7 cellular contexts compared by ENCODE assay signal in the genomic region with DNA sequence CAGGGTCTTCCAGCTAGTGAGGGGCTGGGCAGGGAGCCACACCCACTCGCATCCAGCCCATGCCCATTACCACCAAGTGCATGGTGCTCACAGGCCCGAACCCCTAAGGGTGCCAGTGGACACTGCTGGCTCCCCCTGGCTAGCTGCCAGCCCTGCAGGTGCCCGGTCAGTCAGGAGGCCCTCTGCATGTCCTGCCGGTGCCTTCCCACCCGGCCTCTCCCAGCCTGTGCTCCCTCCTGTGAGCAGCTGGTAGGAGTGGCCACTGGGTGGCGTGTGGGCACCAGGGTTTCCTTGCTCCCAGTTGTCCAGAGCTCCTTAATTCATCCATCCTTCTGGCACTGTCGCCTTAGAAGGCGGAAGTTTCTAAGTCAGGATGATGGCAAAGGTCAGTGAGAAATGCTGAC. TPM values are rescaled to one million over a fixed set of nuclear protein-coding genes. Genes with fewer than 3 reads are reported as not detected.
DNase-seq lines count a peak whose midpoint lies in the region; ATAC-seq and TF ChIP-seq lines count a peak whose summit lies in the region.

No MANE protein-coding gene starts in this region.

- TF ChIP-seq CTCF in Panc1 (IDR thresholded peaks at IDR 0.05) (peak; percentile 94), osteoblast (IDR thresholded peaks at IDR 0.05; ENCODE audit: extremely low read depth, low read depth, low read length) (peak; percentile 67)

- H2AFZ ChIP-seq in osteoblast (ENCODE audit: low read length), result no peak overlapping the region

- peaks cover 30% of the 10 kb centered on the region for H4K20me1 ChIP-seq in osteoblast (ENCODE audit: insufficient read depth, low read length)

- no peaks in the 10 kb centered on the region for H3K27me3 ChIP-seq in Panc1 (ENCODE audit: control insufficient read depth, insufficient read depth, low read length)
- H3K27me3 ChIP-seq in osteoblast (ENCODE audit: insufficient read depth, low read length), result no peaks in the 10 kb centered on the region

- H3K36me3 ChIP-seq in Panc1 (ENCODE audit: control insufficient read depth, insufficient read depth, low read length) (no peaks in the 10 kb centered on the region), osteoblast (ENCODE audit: insufficient read depth, low read length) (peaks cover 96% of the 10 kb centered on the region)

- no peak overlapping the region for H3K4me3 ChIP-seq in Panc1 (ENCODE audit: low read depth in 2 of 2, low read length in 2 of 2)
- H3K4me3 ChIP-seq in osteoblast (ENCODE audit: insufficient read depth, low read length), result no peak overlapping the region

- ATAC-seq in Panc1 (peak; percentile 95), esophagus mucosa (peak; percentile 63), HG03378 (IDR thresholded peaks at IDR 0.05; ENCODE audit: unreplicated experiment) (no peak), GM19324 (IDR thresholded peaks at IDR 0.05; ENCODE audit: low FRiP score, unreplicated experiment) (no peak)

- no peaks in the 10 kb centered on the region for H3K79me2 ChIP-seq in osteoblast (ENCODE audit: insufficient read depth, low read length)

- no TSS peak for BruUV-seq in Panc1 (replicated peaks; lab: Mats Ljungman, UMichigan)

- H3K27ac ChIP-seq in Panc1 (ENCODE audit: low read length) (no peak overlapping the region), osteoblast (ENCODE audit: low read depth, low read length) (no peak overlapping the region)

- H3K4me1 ChIP-seq in Panc1 (ENCODE audit: control insufficient read depth, insufficient read depth, low read length) (no peaks in the 10 kb centered on the region), osteoblast (ENCODE audit: insufficient read depth, low read length) (no peaks in the 10 kb centered on the region)

- H3K4me2 ChIP-seq in osteoblast (ENCODE audit: insufficient read depth, low read length), result no peak overlapping the region

- intact Hi-C loops in Panc1 (cut with micrococcal nuclease; ENCODE audit: unreplicated experiment), result loop anchor here (1.0 to 5.0 kb wide), 2 partner anchors 228 to 294 kb away; no protein-coding TSS in a partner anchor

- POLR2A ChIA-PET in Panc1 (lab: Charles Lee), result no interaction called here

- peak; percentile 80 for DNase-seq in ELF-1 (ENCODE audit: low read depth, low spot score)
- peak; percentile 93 for DNase-seq in HuH-7 (ENCODE audit: low spot score)
- DNase-seq in Panc1 (ENCODE audit: low read depth, low spot score), result peak; percentile 15
- DNase-seq in osteoblast (ENCODE audit: insufficient read length, low spot score, missing footprints), result peak; percentile 97

- no peaks in the 10 kb centered on the region for H3K9me3 ChIP-seq in Panc1 (ENCODE audit: control insufficient read depth, insufficient read depth, low read depth, low read length)
- no peaks in the 10 kb centered on the region for H3K9me3 ChIP-seq in osteoblast (ENCODE audit: low read depth, low read length)

- CTCF ChIA-PET in Panc1 (lab: Charles Lee), result interaction anchor here (0.6 to 1.5 kb wide), 5 partner anchors 9 to 293 kb away, joined by 3 to 14 read pairs (median 3); no protein-coding TSS in a partner anchor

- in situ Hi-C loops in Panc1 (cut with HindIII; ENCODE audit: low pct_unique_long_range_greater_than_20kb, low sequenced_read_pairs), result no loop called here

RNA-seq across cellular contexts. Expression of gene QSOX1, which starts 33.4 kb away (rescaled TPM):
- total RNA-seq in Panc1 (2021; ENCODE audit: unreplicated experiment) (152 TPM), esophagus mucosa (116 TPM), osteoblast (270 and 373 TPM in 2 replicates)
- polyA plus RNA-seq in Panc1 (2012; ENCODE audit: insufficient read length), result 170 TPM

RNA-seq across cellular contexts. Expression of gene LHX4, which starts 42.0 kb away (rescaled TPM):
- total RNA-seq in Panc1 (2021; ENCODE audit: unreplicated experiment), result 0.72 TPM
- polyA plus RNA-seq in Panc1 (2012; ENCODE audit: insufficient read length), result 1.4 TPM
- total RNA-seq in esophagus mucosa, result 0.08 TPM
- total RNA-seq in osteoblast, result not detected in 2 replicates

Comparison
In these comparisons a context has a peak if more than half of its experiments do, and no peak if none do; other contexts are left out.
1. DNase-seq: peak in every context shown above with its lines; median percentile 97 in osteoblast; 93 in HuH-7; 80 in ELF-1; 15 in Panc1.
2. ATAC-seq: peak in Panc1 (single experiment) and esophagus mucosa (single experiment); none in HG03378 (single experiment) and GM19324 (single experiment).